27 cellular contexts compared by ENCODE assay signal in genomic region chr2:222989431-222989830, GRCh38.
"Had no signal": no experiment of that assay in that cellular context is flagged by ENCODE, and none has a peak within 500 bp of the region (broad histone marks: within the 10 kb centered on the region; RNA-seq: fewer than 3 reads in every experiment).

No MANE protein-coding gene starts in this region.

- ATAC-seq: activated CD4-positive, alpha-beta T cell treated with anti-CD3 and anti-CD28 coated beads for 36 hours; activated CD8-positive, alpha-beta memory T cell treated with anti-CD3 and anti-CD28 coated beads, Interleukin-2, amount 10 ng/mL, durations not matched to agents 7 days and 5 days; activated CD8-positive, alpha-beta T cell treated with anti-CD3 and anti-CD28 coated beads, Interleukin-2, amount 10 ng/mL, durations not matched to agents 7 days and 5 days; activated T-helper 17 cell treated with anti-CD3 and anti-CD28 coated beads, Interleukin-2, amount 50 U/mL, for 72 hours; esophagus mucosa; gastroesophageal sphincter had no signal

- H3K36me3 ChIP-seq: brain microvascular endothelial cell, gastroesophageal sphincter had no signal

- DNase-seq: activated CD4-positive, alpha-beta memory T cell treated with anti-CD3 and anti-CD28 coated beads for 36 hours; activated CD4-positive, alpha-beta T cell treated with anti-CD3 and anti-CD28 coated beads for 36 hours; activated CD4-positive, alpha-beta T cell treated with anti-CD3 and anti-CD28 coated beads, Interleukin-2, amount 10 ng/mL, durations not matched to agents 24 days and 14 days; activated CD4-positive, CD25-positive, alpha-beta regulatory T cell; activated CD4-positive, CD25-positive, alpha-beta regulatory T cell treated with anti-CD3 and anti-CD28 coated beads, Interleukin-2, amount 50 U/mL, for 72 hours; activated CD8-positive, alpha-beta memory T cell treated with anti-CD3 and anti-CD28 coated beads, Interleukin-2, amount 10 ng/mL, durations not matched to agents 7 days and 5 days; activated CD8-positive, alpha-beta memory T cell treated with anti-CD3 and anti-CD28 coated beads, Interleukin-2, amount 50 U/mL, for 4 hours; activated CD8-positive, alpha-beta T cell treated with anti-CD3 and anti-CD28 coated beads, Interleukin-2, amount 10 ng/mL, durations not matched to agents 7 days and 5 days; activated effector memory CD4-positive, alpha-beta T cell treated with Interleukin-2 at 50 U/mL for 16 hours; activated gamma-delta T cell treated with Interleukin-2 at 50 U/mL for 16 hours; activated naive CD4-positive, alpha-beta T cell treated with anti-CD3 and anti-CD28 coated beads, Interleukin-2, amount 50 U/mL, for 16 hours; activated naive CD4-positive, alpha-beta T cell treated with Interleukin-2 at 50 U/mL for 16 hours; activated T-cell treated with anti-CD3 and anti-CD28 coated beads for 4 hours; activated T-cell treated with anti-CD3 and anti-CD28 coated beads, Interleukin-2, amount 50 U/mL, for 24 hours; amniotic stem cell; anterior cingulate cortex; brain microvascular endothelial cell; dorsolateral prefrontal cortex; effector memory CD4-positive, alpha-beta T cell; endodermal cell; foreskin melanocyte; head of caudate nucleus; T-helper 2 cell had no signal

- H3K4me3 ChIP-seq: coronary artery, dorsolateral prefrontal cortex, gastroesophageal sphincter had no signal

- H3K27ac ChIP-seq: brain microvascular endothelial cell, coronary artery, dorsolateral prefrontal cortex, gastroesophageal sphincter had no signal

- H3K27me3 ChIP-seq: brain microvascular endothelial cell, dorsolateral prefrontal cortex, gastroesophageal sphincter had no signal
